In genomic region chr7:95798401-95798930, GRCh38 we compare ENCODE assay signal across 18 cellular contexts. TPM values are rescaled to one million over a fixed set of nuclear protein-coding genes. Genes with fewer than 3 reads are reported as not detected.
DNase-seq lines count a peak whose midpoint lies in the region; ATAC-seq and TF ChIP-seq lines count a peak whose summit lies in the region.
"Had no signal": no experiment of that assay in that cellular context is flagged by ENCODE, and none has a peak within 500 bp of the region (broad histone marks: within the 10 kb centered on the region; RNA-seq: fewer than 3 reads in every experiment).

No MANE protein-coding gene starts in this region.

- H3K9me3 ChIP-seq in adipocyte (ENCODE audit: control insufficient read depth, low read length) (no peaks in the 10 kb centered on the region), osteoblast (ENCODE audit: low read depth, low read length) (no peaks in the 10 kb centered on the region)
- H3K9me3 ChIP-seq: BLaER1, heart left ventricle had no signal

- no peak overlapping the region for H3K27ac Mint-ChIP-seq in activated naive CD4-positive, alpha-beta T cell treated with anti-CD3 and anti-CD28 coated beads for 36 hours
- H3K27ac Mint-ChIP-seq: naive B cell, T-helper 17 cell had no signal

- peaks cover 3% of the 10 kb centered on the region for H3K9me3 Mint-ChIP-seq in activated naive CD4-positive, alpha-beta T cell treated with anti-CD3 and anti-CD28 coated beads for 36 hours
- H3K9me3 Mint-ChIP-seq: naive B cell had no signal

- DNase-seq in NCI-H1048 (lab: John Stamatoyannopoulos, UW), result peak; percentile 21
- peak; percentile 41 for DNase-seq in NCI-H2196 (lab: John Stamatoyannopoulos, UW; ENCODE audit: unreplicated experiment)
- DNase-seq in adipocyte (ENCODE audit: low read depth), result peak; percentile 21
- DNase-seq in osteoblast (ENCODE audit: insufficient read length, low spot score, missing footprints), result peak; percentile 35
- no peak for DNase-seq in OCI-M2 (lab: John Stamatoyannopoulos, UW; ENCODE audit: unreplicated experiment)
- no peak for DNase-seq in activated naive CD4-positive, alpha-beta T cell treated with anti-CD3 and anti-CD28 coated beads for 36 hours
- DNase-seq: activated CD4-positive, alpha-beta T cell treated with anti-CD3 and anti-CD28 coated beads for 48 hours; aorta; effector memory CD4-positive, alpha-beta T cell; H7; heart left ventricle; kidney glomerular epithelial cell; naive B cell; T-helper 17 cell had no signal

- H3K4me3 ChIP-seq in adipocyte (ENCODE audit: low read length) (no peak overlapping the region), osteoblast (ENCODE audit: insufficient read depth, low read length) (no peak overlapping the region)
- H3K4me3 ChIP-seq: BLaER1, heart left ventricle had no signal

- no peak for ATAC-seq in HG03139 (IDR thresholded peaks at IDR 0.05; ENCODE audit: unreplicated experiment)
- no peak for ATAC-seq in GM19328 (IDR thresholded peaks at IDR 0.05; ENCODE audit: unreplicated experiment)
- ATAC-seq: heart left ventricle, T-helper 17 cell had no signal

- no peaks in the 10 kb centered on the region for H4K20me1 ChIP-seq in osteoblast (ENCODE audit: insufficient read depth, low read length)
- H4K20me1 ChIP-seq: BLaER1 had no signal

- H2AFZ ChIP-seq in osteoblast (ENCODE audit: low read length), result no peak overlapping the region

- peaks cover 3% of the 10 kb centered on the region for H3K4me1 ChIP-seq in adipocyte (ENCODE audit: control insufficient read depth, insufficient read depth, low read length)
- peaks cover 8% of the 10 kb centered on the region for H3K4me1 ChIP-seq in osteoblast (ENCODE audit: insufficient read depth, low read length)
- H3K4me1 ChIP-seq: BLaER1 had no signal

- intact Hi-C loops in activated naive CD4-positive, alpha-beta T cell treated with anti-CD3 and anti-CD28 coated beads for 36 hours (cut with micrococcal nuclease), result no loop called here

- H3K4me2 ChIP-seq in osteoblast (ENCODE audit: insufficient read depth, low read length), result peak overlapping the region; percentile 14
- H3K4me2 ChIP-seq: BLaER1 had no signal

- H3K4me1 Mint-ChIP-seq in activated naive CD4-positive, alpha-beta T cell treated with anti-CD3 and anti-CD28 coated beads for 36 hours (ENCODE audit: low read depth), result no peaks in the 10 kb centered on the region
- H3K4me1 Mint-ChIP-seq: naive B cell, T-helper 17 cell had no signal

- H3K27me3 ChIP-seq in adipocyte (replicated peaks; ENCODE audit: control insufficient read depth, insufficient read depth, low read length) (no peaks in the 10 kb centered on the region), osteoblast (ENCODE audit: insufficient read depth, low read length) (no peaks in the 10 kb centered on the region)
- H3K27me3 ChIP-seq: BLaER1, heart left ventricle had no signal

- no peak overlapping the region for H3K4me3 Mint-ChIP-seq in activated naive CD4-positive, alpha-beta T cell treated with anti-CD3 and anti-CD28 coated beads for 36 hours
- H3K4me3 Mint-ChIP-seq: T-helper 17 cell had no signal

- H3K79me2 ChIP-seq in osteoblast (ENCODE audit: insufficient read depth, low read length), result no peaks in the 10 kb centered on the region

- CTCF ChIA-PET in activated naive CD4-positive, alpha-beta T cell treated with anti-CD3 and anti-CD28 coated beads for 36 hours (lab: Charles Lee), result no interaction called here

- TF ChIP-seq CTCF in osteoblast (IDR thresholded peaks at IDR 0.05; ENCODE audit: extremely low read depth, low read depth, low read length), result no peak

- H3K27me3 Mint-ChIP-seq in activated naive CD4-positive, alpha-beta T cell treated with anti-CD3 and anti-CD28 coated beads for 36 hours (ENCODE audit: low read depth), result peaks cover 5% of the 10 kb centered on the region
- H3K27me3 Mint-ChIP-seq: T-helper 17 cell had no signal

- H3K36me3 ChIP-seq in adipocyte (ENCODE audit: control insufficient read depth, insufficient read depth, low read length, severe bottlenecking) (no peaks in the 10 kb centered on the region), osteoblast (ENCODE audit: insufficient read depth, low read length) (no peaks in the 10 kb centered on the region)
- H3K36me3 ChIP-seq: BLaER1, heart left ventricle had no signal

- no peaks in the 10 kb centered on the region for H3K36me3 Mint-ChIP-seq in activated naive CD4-positive, alpha-beta T cell treated with anti-CD3 and anti-CD28 coated beads for 36 hours (ENCODE audit: low read depth)
- H3K36me3 Mint-ChIP-seq: naive B cell had no signal

- no peak overlapping the region for H3K9ac ChIP-seq in adipocyte (ENCODE audit: low read length)
- H3K9ac ChIP-seq: BLaER1 had no signal

- H3K27ac ChIP-seq in osteoblast (ENCODE audit: low read depth, low read length), result no peak overlapping the region
- H3K27ac ChIP-seq: BLaER1, heart left ventricle, HL-60 had no signal

RNA-seq across cellular contexts. Expression of gene DYNC1I1, which starts 26.1 kb away (rescaled TPM):
- 2.2 and 2.9 TPM in 2 replicates for total RNA-seq in osteoblast
- not detected for total RNA-seq in activated naive CD4-positive, alpha-beta T cell treated with anti-CD3 and anti-CD28 coated beads for 36 hours

Comparison
In these comparisons a context has a peak if more than half of its experiments do, and no peak if none do; other contexts are left out.
1. DNase-seq: peak in NCI-H1048 (single experiment), NCI-H2196 (single experiment), adipocyte (single experiment) and osteoblast (single experiment); none in OCI-M2 (single experiment) and activated naive CD4-positive, alpha-beta T cell treated with anti-CD3 and anti-CD28 coated beads for 36 hours (single experiment).